ENCODE assay signal across 25 cellular contexts in genomic region chr16:67329901-67330300, GRCh38. TPM values are rescaled to one million over a fixed set of nuclear protein-coding genes. Genes with fewer than 3 reads are reported as not detected.
"Had no signal": no experiment of that assay in that cellular context is flagged by ENCODE, and none has a peak within 500 bp of the region (broad histone marks: within the 10 kb centered on the region; RNA-seq: fewer than 3 reads in every experiment).

No MANE protein-coding gene starts in this region.

- H3K27me3 Mint-ChIP-seq: central memory CD8-positive, alpha-beta T cell had no signal

- H3K4me3 ChIP-seq: mucosa of descending colon, prostate gland, skin epidermis, suprapubic skin, vagina had no signal

- DNase-seq: activated CD4-positive, alpha-beta T cell treated with anti-CD3 and anti-CD28 coated beads, Interleukin-2, amount 50 U/mL, for 1 hour; activated CD8-positive, alpha-beta memory T cell treated with anti-CD3 and anti-CD28 coated beads, Interleukin-2, amount 50 U/mL, for 4 hours; activated naive CD4-positive, alpha-beta T cell treated with anti-CD3 and anti-CD28 coated beads for 36 hours; activated T-cell treated with anti-CD3 and anti-CD28 coated beads, Interleukin-2, amount 50 U/mL, for 4 hours; aorta; brain microvascular endothelial cell; cortex of kidney; effector CD8-positive, alpha-beta T cell; left ventricle myocardium superior; mucosa of descending colon; naive B cell; right cardiac atrium; stimulated activated CD4-positive, alpha-beta T cell treated with anti-CD3 and anti-CD28 coated beads, Interleukin-15, amount 100 ng/mL, for 24 hours; stimulated activated CD4-positive, alpha-beta T cell treated with anti-CD3 and anti-CD28 coated beads, Interleukin-2, amount 100 ng/mL, for 48 hours; trophoblast cell had no signal

- H3K9me3 Mint-ChIP-seq: central memory CD8-positive, alpha-beta T cell; stimulated activated naive CD8-positive, alpha-beta T cell treated with anti-CD3 and anti-CD28 coated beads, Interleukin-15, Interleukin-2, amounts not matched to agents 100 ng/mL and 50 ng/mL, for 24 hours; T-helper 1 cell treated with Interleukin-12 subunit alpha and Interleukin-12 subunit beta and Interleukin-4 antibody, amounts not matched to agents 30 μg/mL and 1 μg/mL, for 36 hours had no signal

- H3K36me3 Mint-ChIP-seq: naive B cell had no signal

- H3K27ac Mint-ChIP-seq: activated naive CD4-positive, alpha-beta T cell treated with anti-CD3 and anti-CD28 coated beads for 36 hours; memory B cell; naive B cell; stimulated activated naive CD8-positive, alpha-beta T cell treated with anti-CD3 and anti-CD28 coated beads, Interleukin-15, Interleukin-2, amounts not matched to agents 100 ng/mL and 50 ng/mL, for 24 hours; T-helper 1 cell treated with Interleukin-12 subunit alpha and Interleukin-12 subunit beta and Interleukin-4 antibody, amounts not matched to agents 30 μg/mL and 1 μg/mL, for 36 hours had no signal

- H3K9me3 ChIP-seq: mucosa of descending colon, prostate gland, suprapubic skin, vagina had no signal

- ATAC-seq: activated T-cell treated with anti-CD3 and anti-CD28 coated beads, Interleukin-2, amount 50 U/mL, for 4 hours; left ventricle myocardium superior; mucosa of descending colon; right cardiac atrium had no signal

- H3K27ac ChIP-seq: brain microvascular endothelial cell, prostate gland, skin epidermis, suprapubic skin, vagina had no signal

- H3K27me3 ChIP-seq: suprapubic skin, vagina had no signal

- H3K4me3 Mint-ChIP-seq: activated naive CD4-positive, alpha-beta T cell treated with anti-CD3 and anti-CD28 coated beads for 36 hours; activated T-cell treated with anti-CD3 and anti-CD28 coated beads, Interleukin-2, amount 50 U/mL, for 4 hours; central memory CD8-positive, alpha-beta T cell; memory B cell; stimulated activated naive CD8-positive, alpha-beta T cell treated with anti-CD3 and anti-CD28 coated beads, Interleukin-15, Interleukin-2, amounts not matched to agents 100 ng/mL and 50 ng/mL, for 24 hours; T-helper 1 cell treated with Interleukin-12 subunit alpha and Interleukin-12 subunit beta and Interleukin-4 antibody, amounts not matched to agents 30 μg/mL and 1 μg/mL, for 36 hours had no signal

- FAIRE-seq: frontal cortex had no signal

RNA-seq across cellular contexts. Expression of gene LRRC36, which starts 3.3 kb away (rescaled TPM):
- total RNA-seq: activated T-cell treated with anti-CD3 and anti-CD28 coated beads, Interleukin-2, amount 50 U/mL, for 4 hours; left ventricle myocardium superior; osteocyte; vagina had no signal
- polyA plus RNA-seq: aorta had no signal

RNA-seq across cellular contexts. Expression of gene KCTD19, which starts 3.4 kb away (rescaled TPM):
- total RNA-seq: left ventricle myocardium superior, osteocyte, vagina had no signal
- polyA plus RNA-seq: aorta had no signal
